1 cellular context compared by ENCODE assay signal in genomic region chr15:42133892-42134502, GRCh38.
A peak's percentile ranks its signal among the peaks of the same experiment; 100 is the strongest.
TF ChIP-seq lines count a peak whose summit lies in the region.

No MANE protein-coding gene starts in this region.

TF ChIP-seq in HepG2, 621 proteins besides CTCF, POLR2A, EP300 and RAD21 (continues in another document):
- TF ChIP-seq ZNF549 (CRISPR knock-in tag; IDR thresholded peaks at IDR 0.05) (no peak), GTF3A (CRISPR knock-in tag; conservative IDR thresholded peaks at IDR 0.05) (no peak), THYN1 (CRISPR knock-in tag; IDR thresholded peaks at IDR 0.05; ENCODE audit: borderline replicate concordance, low read depth) (no peak), SSRP1 (CRISPR knock-in tag; IDR thresholded peaks at IDR 0.05) (no peak), FIP1L1 (IDR thresholded peaks at IDR 0.05; ENCODE audit: borderline replicate concordance, insufficient read depth, low read depth, low read length) (no peak), ZNF484 (CRISPR knock-in tag; IDR thresholded peaks at IDR 0.05; ENCODE audit: borderline replicate concordance, low read depth) (no peak), ZNF773 (CRISPR knock-in tag; IDR thresholded peaks at IDR 0.05; ENCODE audit: borderline replicate concordance) (no peak), ADNP (CRISPR knock-in tag; IDR thresholded peaks at IDR 0.05) (peak; percentile 35; the same call in 1 of the 2 replicates), BHLHE40 (IDR thresholded peaks at IDR 0.05; ENCODE audit: low read length) (no peak), FOXJ3 (CRISPR knock-in tag; IDR thresholded peaks at IDR 0.05; ENCODE audit: borderline replicate concordance) (no peak), PRMT3 (CRISPR knock-in tag; IDR thresholded peaks at IDR 0.05; ENCODE audit: borderline replicate concordance, low read depth) (no peak), ARNT2 (CRISPR knock-in tag; IDR thresholded peaks at IDR 0.05; ENCODE audit: low read depth) (0 out of 2 replicates have a peak, but pooled peaks have one; percentile 31), DMAP1 (CRISPR knock-in tag; IDR thresholded peaks at IDR 0.05) (no peak), TFAP4 (IDR thresholded peaks at IDR 0.05; ENCODE audit: borderline replicate concordance, low read depth) (no peak), SMAD9 (CRISPR knock-in tag; IDR thresholded peaks at IDR 0.05) (no peak), PBX3 (CRISPR knock-in tag; IDR thresholded peaks at IDR 0.05; ENCODE audit: borderline replicate concordance) (no peak), NCOR1 (IDR thresholded peaks at IDR 0.05; ENCODE audit: borderline replicate concordance, low read length) (no peak), FOXM1 (CRISPR knock-in tag; IDR thresholded peaks at IDR 0.05) (no peak), XRCC5 (optimal IDR thresholded peaks at IDR 0.05; ENCODE audit: low read length) (peak; percentile 50), MIXL1 (CRISPR knock-in tag; IDR thresholded peaks at IDR 0.05) (0 out of 2 replicates have a peak, but pooled peaks have one; percentile 58), ZBTB37 (CRISPR knock-in tag; IDR thresholded peaks at IDR 0.05) (no peak), ZNF800 (CRISPR knock-in tag; IDR thresholded peaks at IDR 0.05) (no peak), KLF15 (CRISPR knock-in tag; IDR thresholded peaks at IDR 0.05; ENCODE audit: borderline replicate concordance) (no peak), CSRNP1 (CRISPR knock-in tag; IDR thresholded peaks at IDR 0.05) (no peak), ZNF337 (CRISPR knock-in tag; IDR thresholded peaks at IDR 0.05; ENCODE audit: borderline replicate concordance, low read depth) (no peak), SIX1 (CRISPR knock-in tag; IDR thresholded peaks at IDR 0.05; ENCODE audit: borderline replicate concordance) (no peak), PRDM10 (CRISPR knock-in tag; IDR thresholded peaks at IDR 0.05; ENCODE audit: low read depth) (no peak), CBX5 (CRISPR knock-in tag; IDR thresholded peaks at IDR 0.05; ENCODE audit: borderline replicate concordance) (peak; percentile 26; the same call in 1 of the 2 replicates), NFATC3 (CRISPR knock-in tag; IDR thresholded peaks at IDR 0.05) (no peak), ZNF430 (CRISPR knock-in tag; IDR thresholded peaks at IDR 0.05) (no peak), FOXO1 (CRISPR knock-in tag; IDR thresholded peaks at IDR 0.05) (no peak), GLI4 (CRISPR knock-in tag; IDR thresholded peaks at IDR 0.05; ENCODE audit: borderline replicate concordance) (no peak), CREB3 (CRISPR knock-in tag; IDR thresholded peaks at IDR 0.05) (no peak), ZC3H13 (CRISPR knock-in tag; IDR thresholded peaks at IDR 0.05) (no peak), IRF2 (CRISPR knock-in tag; IDR thresholded peaks at IDR 0.05) (no peak), NR2F1 (CRISPR knock-in tag; IDR thresholded peaks at IDR 0.05) (no peak), FLYWCH1 (CRISPR knock-in tag; IDR thresholded peaks at IDR 0.05) (no peak), THAP11 (CRISPR knock-in tag; IDR thresholded peaks at IDR 0.05) (no peak), PBX2 (CRISPR knock-in tag; IDR thresholded peaks at IDR 0.05) (no peak)
- TF ChIP-seq, protein P1, sequence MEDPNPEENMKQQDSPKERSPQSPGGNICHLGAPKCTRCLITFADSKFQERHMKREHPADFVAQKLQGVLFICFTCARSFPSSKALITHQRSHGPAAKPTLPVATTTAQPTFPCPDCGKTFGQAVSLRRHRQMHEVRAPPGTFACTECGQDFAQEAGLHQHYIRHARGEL (CRISPR knock-in tag; IDR thresholded peaks at IDR 0.05), result no peak
- TF ChIP-seq, protein P2, sequence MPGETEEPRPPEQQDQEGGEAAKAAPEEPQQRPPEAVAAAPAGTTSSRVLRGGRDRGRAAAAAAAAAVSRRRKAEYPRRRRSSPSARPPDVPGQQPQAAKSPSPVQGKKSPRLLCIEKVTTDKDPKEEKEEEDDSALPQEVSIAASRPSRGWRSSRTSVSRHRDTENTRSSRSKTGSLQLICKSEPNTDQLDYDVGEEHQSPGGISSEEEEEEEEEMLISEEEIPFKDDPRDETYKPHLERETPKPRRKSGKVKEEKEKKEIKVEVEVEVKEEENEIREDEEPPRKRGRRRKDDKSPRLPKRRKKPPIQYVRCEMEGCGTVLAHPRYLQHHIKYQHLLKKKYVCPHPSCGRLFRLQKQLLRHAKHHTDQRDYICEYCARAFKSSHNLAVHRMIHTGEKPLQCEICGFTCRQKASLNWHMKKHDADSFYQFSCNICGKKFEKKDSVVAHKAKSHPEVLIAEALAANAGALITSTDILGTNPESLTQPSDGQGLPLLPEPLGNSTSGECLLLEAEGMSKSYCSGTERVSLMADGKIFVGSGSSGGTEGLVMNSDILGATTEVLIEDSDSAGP (CRISPR knock-in tag; IDR thresholded peaks at IDR 0.05; ENCODE audit: borderline replicate concordance), result no peak
- TF ChIP-seq, protein P3, sequence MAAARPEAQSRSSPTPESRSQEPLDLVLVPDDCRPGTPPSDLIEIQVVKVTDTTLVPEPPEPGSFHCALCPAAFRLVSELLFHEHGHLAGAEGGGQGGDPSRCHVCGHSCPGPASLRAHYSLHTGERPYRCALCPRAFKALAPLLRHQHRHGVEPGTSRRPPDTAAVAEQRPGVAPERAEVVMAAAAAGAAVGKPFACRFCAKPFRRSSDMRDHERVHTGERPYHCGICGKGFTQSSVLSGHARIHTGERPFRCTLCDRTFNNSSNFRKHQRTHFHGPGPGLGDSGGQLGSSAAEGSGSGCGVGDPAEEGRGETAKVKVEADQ (CRISPR knock-in tag; IDR thresholded peaks at IDR 0.05; ENCODE audit: borderline replicate concordance), result no peak
- TF ChIP-seq, protein P4, sequence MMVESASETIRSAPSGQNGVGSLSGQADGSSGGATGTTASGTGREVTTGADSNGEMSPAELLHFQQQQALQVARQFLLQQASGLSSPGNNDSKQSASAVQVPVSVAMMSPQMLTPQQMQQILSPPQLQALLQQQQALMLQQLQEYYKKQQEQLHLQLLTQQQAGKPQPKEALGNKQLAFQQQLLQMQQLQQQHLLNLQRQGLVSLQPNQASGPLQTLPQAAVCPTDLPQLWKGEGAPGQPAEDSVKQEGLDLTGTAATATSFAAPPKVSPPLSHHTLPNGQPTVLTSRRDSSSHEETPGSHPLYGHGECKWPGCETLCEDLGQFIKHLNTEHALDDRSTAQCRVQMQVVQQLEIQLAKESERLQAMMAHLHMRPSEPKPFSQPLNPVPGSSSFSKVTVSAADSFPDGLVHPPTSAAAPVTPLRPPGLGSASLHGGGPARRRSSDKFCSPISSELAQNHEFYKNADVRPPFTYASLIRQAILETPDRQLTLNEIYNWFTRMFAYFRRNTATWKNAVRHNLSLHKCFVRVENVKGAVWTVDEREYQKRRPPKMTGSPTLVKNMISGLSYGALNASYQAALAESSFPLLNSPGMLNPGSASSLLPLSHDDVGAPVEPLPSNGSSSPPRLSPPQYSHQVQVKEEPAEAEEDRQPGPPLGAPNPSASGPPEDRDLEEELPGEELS (CRISPR knock-in tag; IDR thresholded peaks at IDR 0.05), result peak; percentile 20; the same call in 1 of the 2 replicates
- TF ChIP-seq, protein P5, sequence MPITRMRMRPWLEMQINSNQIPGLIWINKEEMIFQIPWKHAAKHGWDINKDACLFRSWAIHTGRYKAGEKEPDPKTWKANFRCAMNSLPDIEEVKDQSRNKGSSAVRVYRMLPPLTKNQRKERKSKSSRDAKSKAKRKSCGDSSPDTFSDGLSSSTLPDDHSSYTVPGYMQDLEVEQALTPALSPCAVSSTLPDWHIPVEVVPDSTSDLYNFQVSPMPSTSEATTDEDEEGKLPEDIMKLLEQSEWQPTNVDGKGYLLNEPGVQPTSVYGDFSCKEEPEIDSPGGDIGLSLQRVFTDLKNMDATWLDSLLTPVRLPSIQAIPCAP (CRISPR knock-in tag; IDR thresholded peaks at IDR 0.05; ENCODE audit: low read depth), result no peak
